ENCODE assay signal across 8 cellular contexts in genomic region chr4:75940692-75941253, GRCh38. TPM values are rescaled to one million over a fixed set of nuclear protein-coding genes. Genes with fewer than 3 reads are reported as not detected.
DNase-seq lines count a peak whose midpoint lies in the region; ATAC-seq, FAIRE-seq and TF ChIP-seq lines count a peak whose summit lies in the region.

NAAA (minus strand) TSS chr4:75941013; CDS start chr4:75940949, 64 bp downstream.

- TF ChIP-seq CTCF in D721Med (IDR thresholded peaks at IDR 0.05; ENCODE audit: insufficient read depth, missing control alignments), result no peak

- no peak for FAIRE-seq in D721Med (lab: Jason Lieb, UNC)
- FAIRE-seq in frontal cortex (lab: Jason Lieb, UNC), result no peak

- peak; percentile 44 for DNase-seq in D721Med (ENCODE audit: insufficient read length, low spot score)
- DNase-seq in HS-5 (ENCODE audit: low read depth), result peak; percentile 13
- peak; percentile 7 for DNase-seq in SHP77 treated with DMSO at 0.1 percent for 48 hours (lab: John Stamatoyannopoulos, UW)
- DNase-seq in activated naive CD4-positive, alpha-beta T cell (lab: John Stamatoyannopoulos, UW), result peak; percentile 21 to 66 (median 40)
- peak; percentile 51 to 58 for DNase-seq in frontal cortex (ENCODE audit: low spot score in 2 of 2)
- peak; percentile 70 for DNase-seq in occipital lobe (lab: John Stamatoyannopoulos, UW)

- peak within 1 kb of the TSS; percentile 36 for H3K27ac ChIP-seq in temporal lobe (ENCODE audit: low read depth, low read length)

- ATAC-seq in GM19468 (IDR thresholded peaks at IDR 0.05; ENCODE audit: extremely low read depth, unreplicated experiment), result peak; percentile 72

RNA-seq across cellular contexts. Expression of gene NAAA, which starts in this region (rescaled TPM):
- total RNA-seq in frontal cortex (16.7 TPM), occipital lobe (21.4 TPM), temporal lobe (15.5 TPM)

Comparison
In these comparisons a context has a peak if more than half of its experiments do, and no peak if none do; other contexts are left out.
1. Peak in every context shown above with its lines: DNase-seq, ATAC-seq and H3K27ac ChIP-seq.
2. DNase-seq: peak in every context shown above with its lines; median percentile 70 in occipital lobe; 54 in frontal cortex; 44 in D721Med; 40 in activated naive CD4-positive, alpha-beta T cell; 13 in HS-5; 7 in SHP77 treated with DMSO at 0.1 percent for 48 hours.